In genomic region chrX:12843668-12844279, GRCh38 we compare ENCODE assay signal across 11 cellular contexts. TPM values are rescaled to one million over a fixed set of nuclear protein-coding genes. Genes with fewer than 3 reads are reported as not detected.
A peak's percentile ranks its signal among the peaks of the same experiment; 100 is the strongest.
DNase-seq lines count a peak whose midpoint lies in the region; ATAC-seq lines count a peak whose summit lies in the region.
"Had no signal": no experiment of that assay in that cellular context is flagged by ENCODE, and none has a peak within 500 bp of the region (broad histone marks: within the 10 kb centered on the region; RNA-seq: fewer than 3 reads in every experiment).

No MANE protein-coding gene starts in this region.

- no peak overlapping the region for H3K4me3 ChIP-seq in GM23248
- H3K4me3 ChIP-seq: Peyer's patch had no signal

- peaks cover 8% of the 10 kb centered on the region for H3K4me1 Mint-ChIP-seq in memory B cell

- peaks cover 1% of the 10 kb centered on the region for H3K9me3 Mint-ChIP-seq in memory B cell

- H3K4me1 ChIP-seq in GM23248 (ENCODE audit: insufficient read depth) = no peaks in the 10 kb centered on the region
- H3K4me1 ChIP-seq: Peyer's patch had no signal

- no peak overlapping the region for H2AFZ ChIP-seq in GM23248

- no peaks in the 10 kb centered on the region for H3K27me3 Mint-ChIP-seq in memory B cell

- no peaks in the 10 kb centered on the region for H3K36me3 Mint-ChIP-seq in memory B cell

- H3K9me3 ChIP-seq in GM23248 (ENCODE audit: low read depth) = no peaks in the 10 kb centered on the region
- H3K9me3 ChIP-seq: Peyer's patch had no signal

- no peaks in the 10 kb centered on the region for H3F3A ChIP-seq in GM23248 (ENCODE audit: insufficient read depth)

- no peaks in the 10 kb centered on the region for H3K79me2 ChIP-seq in GM23248 (ENCODE audit: insufficient read depth)

- H3K36me3 ChIP-seq in GM23248 (ENCODE audit: low read depth) = no peaks in the 10 kb centered on the region
- H3K36me3 ChIP-seq: Peyer's patch had no signal

- no peak overlapping the region for H3K9ac ChIP-seq in GM23248

- H3K9me2 ChIP-seq in GM23248 (ENCODE audit: insufficient read depth) = no peaks in the 10 kb centered on the region

- peak overlapping the region; percentile 86 for H3K27ac Mint-ChIP-seq in memory B cell

- peak overlapping the region; percentile 71 for H3K4me3 Mint-ChIP-seq in memory B cell

- no peaks in the 10 kb centered on the region for H3K27me3 ChIP-seq in GM23248 (replicated peaks; ENCODE audit: insufficient read depth)
- H3K27me3 ChIP-seq: Peyer's patch had no signal

- no peaks in the 10 kb centered on the region for H4K20me1 ChIP-seq in GM23248 (ENCODE audit: insufficient read depth)

- ATAC-seq in GM21619 (IDR thresholded peaks at IDR 0.05; ENCODE audit: unreplicated experiment) = peak; percentile 98
- ATAC-seq in HG03460 (IDR thresholded peaks at IDR 0.05; ENCODE audit: unreplicated experiment) = peak; percentile 92
- peak; percentile 83 for ATAC-seq in memory B cell (ENCODE audit: low read depth)

- in situ Hi-C loops in GM23248 (cut with MboI) = no loop called here

- 13 to 18% methylated on average over 6 of the region's 6 CpGs for WGBS in GM23248 (ENCODE audit: low coverage in 1 of 2, low lambda C conversion rate in 2 of 2, missing lambda C conversion rate in 2 of 2), 2 experiments

- no peak overlapping the region for H3K27ac ChIP-seq in GM23248

- H3K4me2 ChIP-seq in GM23248 (ENCODE audit: unreplicated experiment) = no peak overlapping the region

- peak; percentile 5 for DNase-seq in NCI-H146 (lab: John Stamatoyannopoulos, UW)
- DNase-seq in NCI-H146 treated with DMSO at 0.1 percent for 48 hours (lab: John Stamatoyannopoulos, UW; ENCODE audit: unreplicated experiment) = no peak
- DNase-seq in memory B cell (ENCODE audit: low spot score in 2 of 2) = no peak
- DNase-seq in stimulated activated CD4-positive, alpha-beta T cell treated with anti-CD3 and anti-CD28 coated beads, Interleukin-2, amount 100 ng/mL, for 48 hours = no peak
- no peak for DNase-seq in GM23248
- no peak for DNase-seq in SW 1271 (lab: John Stamatoyannopoulos, UW)
- DNase-seq: occipital lobe, Peyer's patch had no signal

RNA-seq across cellular contexts. Expression of gene TLR7, which starts 23.1 kb away (rescaled TPM):
- total RNA-seq in GM23248 (2014; rRNA removed; shearing (Covaris generic)) = not detected in 2 replicates
- polyA plus RNA-seq in GM23248 (2016; fragmentation: Nextera tagmentation; extraction: Ambion mirVana) = not detected in 2 replicates
- total RNA-seq: fibroblast of villous mesenchyme had no signal

RNA-seq across cellular contexts. Expression of gene PRPS2, which starts 52.6 kb away (rescaled TPM):
- total RNA-seq in GM23248 (2014; rRNA removed; shearing (Covaris generic)) = 20.1 and 22.5 TPM in 2 replicates
- polyA plus RNA-seq in GM23248 (2016; fragmentation: Nextera tagmentation; extraction: Ambion mirVana) = 20.6 and 21.1 TPM in 2 replicates
